ENCODE assay signal across 32 cellular contexts in genomic region chr1:87147851-87148250, GRCh38.
"Had no signal": no experiment of that assay in that cellular context is flagged by ENCODE, and none has a peak within 500 bp of the region (broad histone marks: within the 10 kb centered on the region; RNA-seq: fewer than 3 reads in every experiment).

No MANE protein-coding gene starts in this region.

- H3K9me3 ChIP-seq: MG63 had no signal

- H3K36me3 ChIP-seq: MG63 had no signal

- DNase-seq: Karpas-422, MG63, MM.1S, NCI-H1048, NCI-H1092, NCI-H1092 treated with DMSO at 0.1 percent for 48 hours, NCI-H1105, NCI-H1105 treated with DMSO at 0.1 percent for 48 hours, NCI-H1417, NCI-H1417 treated with DMSO at 0.1 percent for 48 hours, NCI-H1436, NCI-H1436 treated with DMSO at 0.1 percent for 48 hours, NCI-H146, NCI-H1694, NCI-H1694 treated with DMSO at 0.1 percent for 48 hours, NCI-H187, NCI-H187 treated with DMSO at 0.1 percent for 48 hours, NCI-H1930, NCI-H2029, NCI-H2029 treated with DMSO at 0.1 percent for 48 hours, NCI-H2081, NCI-H2081 treated with DMSO at 0.1 percent for 48 hours, NCI-H2107, NCI-H2171, NCI-H2171 treated with DMSO at 0.1 percent for 48 hours, NCI-H2227 treated with DMSO at 0.1 percent for 48 hours, NCI-H345, NCI-H446, NCI-H446 treated with DMSO at 0.1 percent for 48 hours, NCI-H510A, NCI-H510A treated with DMSO at 0.1 percent for 48 hours had no signal

- H3K27ac ChIP-seq: KMS-11 had no signal

- H3K4me2 ChIP-seq: KMS-11 had no signal

- H3K4me3 ChIP-seq: MG63 had no signal

- H3K27me3 ChIP-seq: MG63 had no signal

- H3K9ac ChIP-seq: KMS-11 had no signal
